1 cellular context compared by ENCODE assay signal in the genomic region with DNA sequence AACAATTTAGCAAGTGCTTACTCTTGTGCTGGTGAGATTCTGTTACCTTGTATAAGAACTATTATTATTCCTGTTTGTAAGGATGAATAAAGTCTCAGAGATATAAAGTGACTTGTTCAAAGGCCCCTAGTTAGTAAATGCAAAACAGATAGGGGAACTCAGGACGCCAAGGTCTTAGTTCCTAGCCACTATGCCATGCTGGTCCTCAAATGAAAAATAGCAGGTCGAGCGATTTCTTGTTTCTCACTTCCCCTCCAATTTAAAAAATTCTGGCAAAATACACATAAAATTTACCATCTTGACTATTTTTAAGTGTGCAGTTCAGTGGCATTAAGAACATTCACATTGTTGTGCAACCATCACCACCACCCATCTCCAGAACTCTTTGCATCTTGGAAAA.
TF ChIP-seq lines count a peak whose summit lies in the region.

No MANE protein-coding gene starts in this region.

TF ChIP-seq in HEK293, 187 proteins besides CTCF, POLR2A, EP300 and RAD21 (continued from another document):
- TF ChIP-seq, protein P1, sequence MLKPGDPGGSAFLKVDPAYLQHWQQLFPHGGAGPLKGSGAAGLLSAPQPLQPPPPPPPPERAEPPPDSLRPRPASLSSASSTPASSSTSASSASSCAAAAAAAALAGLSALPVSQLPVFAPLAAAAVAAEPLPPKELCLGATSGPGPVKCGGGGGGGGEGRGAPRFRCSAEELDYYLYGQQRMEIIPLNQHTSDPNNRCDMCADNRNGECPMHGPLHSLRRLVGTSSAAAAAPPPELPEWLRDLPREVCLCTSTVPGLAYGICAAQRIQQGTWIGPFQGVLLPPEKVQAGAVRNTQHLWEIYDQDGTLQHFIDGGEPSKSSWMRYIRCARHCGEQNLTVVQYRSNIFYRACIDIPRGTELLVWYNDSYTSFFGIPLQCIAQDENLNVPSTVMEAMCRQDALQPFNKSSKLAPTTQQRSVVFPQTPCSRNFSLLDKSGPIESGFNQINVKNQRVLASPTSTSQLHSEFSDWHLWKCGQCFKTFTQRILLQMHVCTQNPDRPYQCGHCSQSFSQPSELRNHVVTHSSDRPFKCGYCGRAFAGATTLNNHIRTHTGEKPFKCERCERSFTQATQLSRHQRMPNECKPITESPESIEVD (tag by site-specific recombination; IDR thresholded peaks at IDR 0.05) = no peak
- TF ChIP-seq ZBTB1 (tag by site-specific recombination; IDR thresholded peaks at IDR 0.05) (no peak), ZNF610 (tag by site-specific recombination; IDR thresholded peaks at IDR 0.05; ENCODE audit: borderline replicate concordance) (no peak), BCL11A (tag by site-specific recombination; IDR thresholded peaks at IDR 0.05; ENCODE audit: low read depth) (no peak), GLIS2 (tag by site-specific recombination; IDR thresholded peaks at IDR 0.05) (no peak), ZNF501 (tag by site-specific recombination; IDR thresholded peaks at IDR 0.05) (no peak), ZNF76 (tag by site-specific recombination; IDR thresholded peaks at IDR 0.05; ENCODE audit: borderline replicate concordance, low read depth) (no peak), ZNF548 (tag by site-specific recombination; IDR thresholded peaks at IDR 0.05) (no peak), ZNF660 (tag by site-specific recombination; IDR thresholded peaks at IDR 0.05) (no peak)
- TF ChIP-seq, protein P2, sequence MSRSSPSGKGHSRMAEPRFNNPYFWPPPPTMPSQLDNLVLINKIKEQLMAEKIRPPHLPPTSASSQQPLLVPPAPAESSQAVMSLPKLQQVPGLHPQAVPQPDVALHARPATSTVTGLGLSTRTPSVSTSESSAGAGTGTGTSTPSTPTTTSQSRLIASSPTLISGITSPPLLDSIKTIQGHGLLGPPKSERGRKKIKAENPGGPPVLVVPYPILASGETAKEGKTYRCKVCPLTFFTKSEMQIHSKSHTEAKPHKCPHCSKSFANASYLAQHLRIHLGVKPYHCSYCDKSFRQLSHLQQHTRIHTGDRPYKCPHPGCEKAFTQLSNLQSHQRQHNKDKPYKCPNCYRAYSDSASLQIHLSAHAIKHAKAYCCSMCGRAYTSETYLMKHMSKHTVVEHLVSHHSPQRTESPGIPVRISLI (tag by site-specific recombination; IDR thresholded peaks at IDR 0.05) = no peak
- TF ChIP-seq, protein P3, sequence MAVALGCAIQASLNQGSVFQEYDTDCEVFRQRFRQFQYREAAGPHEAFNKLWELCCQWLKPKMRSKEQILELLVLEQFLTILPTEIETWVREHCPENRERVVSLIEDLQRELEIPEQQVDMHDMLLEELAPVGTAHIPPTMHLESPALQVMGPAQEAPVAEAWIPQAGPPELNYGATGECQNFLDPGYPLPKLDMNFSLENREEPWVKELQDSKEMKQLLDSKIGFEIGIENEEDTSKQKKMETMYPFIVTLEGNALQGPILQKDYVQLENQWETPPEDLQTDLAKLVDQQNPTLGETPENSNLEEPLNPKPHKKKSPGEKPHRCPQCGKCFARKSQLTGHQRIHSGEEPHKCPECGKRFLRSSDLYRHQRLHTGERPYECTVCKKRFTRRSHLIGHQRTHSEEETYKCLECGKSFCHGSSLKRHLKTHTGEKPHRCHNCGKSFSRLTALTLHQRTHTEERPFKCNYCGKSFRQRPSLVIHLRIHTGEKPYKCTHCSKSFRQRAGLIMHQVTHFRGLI (tag by site-specific recombination; IDR thresholded peaks at IDR 0.05) = no peak
TF ChIP-seq in HEK293: peak in this region for 0.
